Comparison of ENCODE assay signal across 1 cellular context in the genomic region with DNA sequence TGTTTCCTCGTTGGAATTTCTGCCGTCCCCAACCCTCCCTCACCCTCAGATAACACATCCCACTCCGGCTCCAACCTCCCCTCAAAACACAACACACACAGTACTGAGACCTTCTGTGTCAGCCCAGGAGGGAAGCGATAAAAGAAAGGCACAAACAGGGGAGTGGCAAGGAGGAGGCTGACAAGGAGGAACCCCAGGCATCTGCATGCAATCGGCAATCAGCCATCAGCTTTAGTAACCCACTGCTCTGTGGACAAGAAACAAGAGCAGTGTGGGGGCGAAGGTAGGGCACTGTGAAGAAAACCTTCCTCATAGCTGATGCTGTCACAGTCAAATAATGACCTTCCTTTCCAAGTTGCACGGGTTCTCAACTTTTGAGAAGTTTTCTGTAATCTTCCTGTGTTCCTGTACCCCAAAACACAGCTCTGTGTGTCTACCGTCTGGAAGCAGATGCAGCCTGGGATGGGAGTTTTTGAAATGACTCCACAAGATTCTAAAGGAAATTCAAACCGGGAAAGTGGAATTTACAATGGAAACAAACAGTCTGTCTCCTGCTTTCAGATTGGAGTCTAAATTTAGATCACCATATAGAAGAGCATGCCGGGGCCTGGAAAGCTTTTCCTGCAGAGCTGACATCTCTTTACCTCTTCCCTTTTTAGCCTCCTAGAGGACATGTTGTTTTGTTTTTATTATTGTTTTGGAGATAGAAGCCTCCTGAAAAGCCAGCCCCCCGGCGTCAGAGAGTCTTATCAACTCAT.
A peak's percentile ranks its signal among the peaks of the same experiment; 100 is the strongest.
TF ChIP-seq lines count a peak whose summit lies in the region.

No MANE protein-coding gene starts in this region.

TF ChIP-seq in HepG2, 621 proteins besides CTCF, POLR2A, EP300 and RAD21:
- TF ChIP-seq ELF3 (CRISPR knock-in tag; IDR thresholded peaks at IDR 0.05) (no peak), ZNF263 (CRISPR knock-in tag; IDR thresholded peaks at IDR 0.05) (no peak), ZNF557 (CRISPR knock-in tag; IDR thresholded peaks at IDR 0.05) (no peak), SALL1 (CRISPR knock-in tag; IDR thresholded peaks at IDR 0.05) (peak; percentile 16; the same call in 1 of the 2 replicates)
